Comparison of ENCODE assay signal across 9 cellular contexts in the genomic region with DNA sequence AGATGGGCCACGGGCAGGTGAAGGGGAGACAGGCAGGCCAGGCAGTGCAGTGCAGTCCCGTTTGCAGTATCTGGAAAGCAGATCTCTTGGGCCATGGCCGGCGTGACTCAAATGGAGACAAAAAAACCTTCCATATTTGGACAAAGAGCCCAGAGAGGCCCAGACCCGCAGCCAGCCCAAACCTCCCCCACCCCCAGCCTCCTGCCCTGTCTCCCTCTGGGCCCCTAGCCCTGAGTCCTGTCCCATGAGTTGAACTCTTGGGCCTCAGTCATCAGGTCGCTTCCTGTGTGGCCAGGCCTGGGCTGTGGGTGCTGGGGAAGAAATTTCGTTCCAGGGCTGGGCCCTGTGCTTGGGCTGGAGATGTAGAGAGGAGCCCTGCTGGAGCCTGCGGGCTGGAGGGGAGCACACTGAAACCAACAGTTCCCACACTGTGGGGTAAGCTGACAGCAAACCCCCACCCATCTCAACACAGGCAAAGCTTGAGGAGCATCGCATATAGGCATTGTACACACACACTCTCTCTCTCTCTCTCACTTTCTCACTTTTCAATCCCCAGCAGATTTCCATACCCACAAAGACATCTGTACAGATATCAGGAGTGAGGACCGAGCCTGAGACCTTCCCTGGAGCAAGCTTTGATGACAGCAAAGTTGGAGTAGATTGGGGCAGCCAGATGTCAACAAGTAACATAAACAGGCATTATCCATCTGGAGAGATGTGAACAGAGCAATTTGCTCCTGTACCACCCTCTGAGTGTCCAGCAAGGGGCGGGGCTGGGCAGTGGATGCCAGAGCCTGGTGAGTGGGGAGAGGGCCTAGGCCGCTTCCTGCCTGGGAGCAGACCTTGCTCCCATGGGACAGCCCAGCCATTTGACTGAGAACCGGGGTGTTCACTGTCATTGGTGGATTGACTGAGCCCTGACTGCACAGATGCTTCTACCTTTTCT. TPM values are rescaled to one million over a fixed set of nuclear protein-coding genes. Genes with fewer than 3 reads are reported as not detected.
DNase-seq lines count a peak whose midpoint lies in the region; ATAC-seq and TF ChIP-seq lines count a peak whose summit lies in the region.
"Had no signal": no experiment of that assay in that cellular context is flagged by ENCODE, and none has a peak within 500 bp of the region (broad histone marks: within the 10 kb centered on the region; RNA-seq: fewer than 3 reads in every experiment).

No MANE protein-coding gene starts in this region.

- DNase-seq in AG10803 (ENCODE audit: low read depth) (peak; percentile 59), GM20000 (ENCODE audit: low spot score) (peak; percentile 86), left ventricle myocardium inferior (peak; percentile 47), transverse colon (no peak), NCI-H2196 treated with DMSO at 0.1 percent for 48 hours (lab: John Stamatoyannopoulos, UW; ENCODE audit: unreplicated experiment) (no peak), NCI-H128 (lab: John Stamatoyannopoulos, UW; ENCODE audit: unreplicated experiment) (no peak), NCI-H1436 treated with DMSO at 0.1 percent for 48 hours (lab: John Stamatoyannopoulos, UW) (no peak)
- DNase-seq: CD4-positive, CD25-positive, alpha-beta regulatory T cell had no signal

- no peaks in the 10 kb centered on the region for H3K9me3 ChIP-seq in left ventricle myocardium inferior (replicated peaks)
- no peaks in the 10 kb centered on the region for H3K9me3 ChIP-seq in transverse colon

- TF ChIP-seq POLR2A in transverse colon (IDR thresholded peaks at IDR 0.05): no peak

- in situ Hi-C loops in transverse colon (cut with MboI; ENCODE audit: low pct_ligation_motif_present in 1 of 4, low pct_unique_long_range_greater_than_20kb in 1 of 4, low sequenced_read_pairs in 3 of 4): no loop called here

- no peak overlapping the region for H3K4me3 ChIP-seq in AG10803 (ENCODE audit: low read length)
- H3K4me3 ChIP-seq in left ventricle myocardium inferior: no peak overlapping the region
- no peak overlapping the region for H3K4me3 ChIP-seq in transverse colon

- H3K4me1 ChIP-seq in left ventricle myocardium inferior: peaks cover 100% of the 10 kb centered on the region
- peaks cover 40 to 67% (median 54%) of the 10 kb centered on the region in 4 donors for H3K4me1 ChIP-seq in transverse colon

- ATAC-seq in HG03571 (IDR thresholded peaks at IDR 0.05; ENCODE audit: unreplicated experiment): peak; percentile 69

- TF ChIP-seq EP300 in transverse colon (IDR thresholded peaks at IDR 0.05; ENCODE audit: low read depth): no peak

- intact Hi-C loops in left ventricle myocardium inferior (cut with micrococcal nuclease): no loop called here
- intact Hi-C loops in transverse colon (cut with DNase I; ENCODE audit: low total_unique reads): no loop called here

- TF ChIP-seq CTCF in AG10803 (conservative IDR thresholded peaks at IDR 0.05; ENCODE audit: low read length): no peak
- no peak for TF ChIP-seq CTCF in GM20000 (IDR thresholded peaks at IDR 0.05; ENCODE audit: extremely low read depth, missing control alignments)
- no peak for TF ChIP-seq CTCF in left ventricle myocardium inferior (IDR thresholded peaks at IDR 0.05; ENCODE audit: borderline replicate concordance)
- no peak for TF ChIP-seq CTCF in transverse colon (IDR thresholded peaks at IDR 0.05)

- H3K27ac ChIP-seq in left ventricle myocardium inferior (replicated peaks) (peak overlapping the region; percentile 99), transverse colon (peak overlapping the region; percentile 95 to 99 (median 95))

- no peaks in the 10 kb centered on the region for H3K27me3 ChIP-seq in left ventricle myocardium inferior (ENCODE audit: low read depth)
- H3K27me3 ChIP-seq in transverse colon: no peaks in the 10 kb centered on the region

- H3K36me3 ChIP-seq in left ventricle myocardium inferior (peaks cover 6% of the 10 kb centered on the region), transverse colon (no peaks in the 10 kb centered on the region)

- 60 to 65% methylated on average over 2 to 12 of the region's 13 CpGs for WGBS in transverse colon (ENCODE audit: low coverage in 1 of 2), 2 donors

RNA-seq across cellular contexts. Expression of gene ARHGEF17, which starts 17.2 kb away (rescaled TPM):
- 53.1 TPM for total RNA-seq in left ventricle myocardium inferior
- total RNA-seq in transverse colon: 10 to 100 TPM; 12.0 to 44.9 (median 27.1) TPM

RNA-seq across cellular contexts. Expression of gene RELT, which starts 50.9 kb away (rescaled TPM):
- total RNA-seq in left ventricle myocardium inferior: 1.6 TPM
- 10 to 100 TPM in 1 of 4 donors, 1 to 10 TPM in 3; 2.0 to 10.1 (median 6.1) TPM for total RNA-seq in transverse colon

RNA-seq across cellular contexts. Expression of gene P2RY6, which starts 53.2 kb away (rescaled TPM):
- total RNA-seq in left ventricle myocardium inferior (2.2 TPM), transverse colon (1 to 10 TPM in 3 of 4 donors, not detected in 1; 1.1 to 1.6 (median 1.4) TPM)
- total RNA-seq: CD4-positive, CD25-positive, alpha-beta regulatory T cell had no signal

Comparison
In these comparisons a context has a peak if more than half of its experiments do, and no peak if none do; other contexts are left out.
1. DNase-seq: peak in AG10803 (single experiment), GM20000 (single experiment) and left ventricle myocardium inferior (single experiment); none in transverse colon (single experiment), NCI-H2196 treated with DMSO at 0.1 percent for 48 hours (single experiment), NCI-H128 (single experiment) and NCI-H1436 treated with DMSO at 0.1 percent for 48 hours (single experiment).